In genomic region chr2:162591403-162592083, GRCh38 we compare ENCODE assay signal across 14 cellular contexts.
DNase-seq lines count a peak whose midpoint lies in the region; ATAC-seq, FAIRE-seq and TF ChIP-seq lines count a peak whose summit lies in the region.
"Had no signal": no experiment of that assay in that cellular context is flagged by ENCODE, and none has a peak within 500 bp of the region (broad histone marks: within the 10 kb centered on the region; RNA-seq: fewer than 3 reads in every experiment).

No MANE protein-coding gene starts in this region.

- no peaks in the 10 kb centered on the region for H3K9me3 Mint-ChIP-seq in Calu3 (ENCODE audit: low read depth, unreplicated experiment)

- intact Hi-C loops in Calu3 (cut with micrococcal nuclease; ENCODE audit: unreplicated experiment), result loop anchor here (5.0 kb wide), 1 partner anchor 109 kb away; no protein-coding TSS in a partner anchor

- DNase-seq in Calu3 (peak; percentile 9), M059J (ENCODE audit: low read depth) (peak; percentile 11), D721Med (ENCODE audit: insufficient read length, low spot score) (no peak), erythroblast (lab: John Stamatoyannopoulos, UW) (no peak)
- no peak for DNase-seq in activated CD4-positive, alpha-beta T cell treated with anti-CD3 and anti-CD28 coated beads, Interleukin-2, amount 50 U/mL, for 48 hours
- DNase-seq in activated effector memory CD4-positive, alpha-beta T cell treated with anti-CD3 and anti-CD28 coated beads, Interleukin-2, amount 50 U/mL, for 16 hours, result no peak
- DNase-seq: activated CD8-positive, alpha-beta T cell treated with anti-CD3 and anti-CD28 coated beads for 36 hours; activated naive CD4-positive, alpha-beta T cell treated with anti-CD3 and anti-CD28 coated beads for 36 hours; cerebellar nuclear complex; COR-L47; NCI-H446 treated with DMSO at 0.1 percent for 48 hours had no signal

- ATAC-seq in GM19351 (IDR thresholded peaks at IDR 0.05; ENCODE audit: unreplicated experiment) (peak; percentile 98), HG02884 (IDR thresholded peaks at IDR 0.05; ENCODE audit: unreplicated experiment) (peak; percentile 94)
- ATAC-seq: activated CD8-positive, alpha-beta T cell treated with anti-CD3 and anti-CD28 coated beads for 36 hours had no signal

- TF ChIP-seq CTCF in Calu3 (IDR thresholded peaks at IDR 0.05; ENCODE audit: unreplicated experiment) (no peak), D721Med (IDR thresholded peaks at IDR 0.05; ENCODE audit: insufficient read depth, missing control alignments) (no peak)

- no peak for FAIRE-seq in D721Med (lab: Jason Lieb, UNC)
- FAIRE-seq: H1 had no signal

- BruUV-seq in Calu3 (replicated peaks; lab: Mats Ljungman, UMichigan), result no TSS peak

- peak overlapping the region; percentile 28 for H3K4me3 Mint-ChIP-seq in Calu3 (ENCODE audit: low read depth, unreplicated experiment)
- H3K4me3 Mint-ChIP-seq: activated CD8-positive, alpha-beta T cell treated with anti-CD3 and anti-CD28 coated beads for 36 hours; activated naive CD4-positive, alpha-beta T cell treated with anti-CD3 and anti-CD28 coated beads for 36 hours had no signal

- CTCF ChIA-PET in Calu3 (lab: Charles Lee), result interaction anchor here (1.0 to 1.8 kb wide), 2 partner anchors 9 to 17 kb away, joined by 3 to 8 read pairs; no protein-coding TSS in a partner anchor

- peaks cover 25% of the 10 kb centered on the region for H3K4me1 Mint-ChIP-seq in Calu3 (ENCODE audit: low read depth, unreplicated experiment)

- H3K27me3 Mint-ChIP-seq in Calu3 (ENCODE audit: unreplicated experiment), result no peaks in the 10 kb centered on the region
- H3K27me3 Mint-ChIP-seq: activated CD8-positive, alpha-beta T cell treated with anti-CD3 and anti-CD28 coated beads for 36 hours had no signal

- peak overlapping the region; percentile 93 for H3K27ac Mint-ChIP-seq in Calu3 (ENCODE audit: unreplicated experiment)
- H3K27ac Mint-ChIP-seq: activated CD8-positive, alpha-beta T cell treated with anti-CD3 and anti-CD28 coated beads for 36 hours; activated naive CD4-positive, alpha-beta T cell treated with anti-CD3 and anti-CD28 coated beads for 36 hours had no signal

- H3K36me3 Mint-ChIP-seq in Calu3 (ENCODE audit: insufficient read depth, unreplicated experiment), result no peaks in the 10 kb centered on the region

- no peak for TF ChIP-seq POLR2A in erythroblast (IDR thresholded peaks at IDR 0.05; ENCODE audit: low read length)

Comparison
In these comparisons a context has a peak if more than half of its experiments do, and no peak if none do; other contexts are left out.
1. DNase-seq: peak in Calu3 (single experiment) and M059J (single experiment); none in activated CD4-positive, alpha-beta T cell treated with anti-CD3 and anti-CD28 coated beads, Interleukin-2, amount 50 U/mL, for 48 hours (0 of 2), D721Med (single experiment), activated effector memory CD4-positive, alpha-beta T cell treated with anti-CD3 and anti-CD28 coated beads, Interleukin-2, amount 50 U/mL, for 16 hours (single experiment) and erythroblast (0 of 2).